Comparison of ENCODE assay signal across 17 cellular contexts in genomic region chr3:61483997-61484396, GRCh38.
"Had no signal": no experiment of that assay in that cellular context is flagged by ENCODE, and none has a peak within 500 bp of the region (broad histone marks: within the 10 kb centered on the region; RNA-seq: fewer than 3 reads in every experiment).

No MANE protein-coding gene starts in this region.

- DNase-seq: cortex of kidney; effector memory CD4-positive, alpha-beta T cell; heart left ventricle; hippocampal formation; kidney glomerular epithelial cell; mesendoderm; naive thymus-derived CD8-positive, alpha-beta T cell; posterior cingulate gyrus; stimulated activated CD4-positive, alpha-beta T cell treated with anti-CD3 and anti-CD28 coated beads, Interleukin-2, amount 100 ng/mL, for 24 hours; stimulated activated CD4-positive, alpha-beta T cell treated with anti-CD3 and anti-CD28 coated beads, Interleukin-4, amount 100 ng/mL, for 4 hours; stimulated activated naive B cell treated with anti-CD40 and anti-IgM and Interleukin-4, amounts not matched to agents 10 μg/mL and 1 μg/mL and 100 μg/mL, for 72 hours; stimulated activated naive CD8-positive, alpha-beta T cell treated with anti-CD3 and anti-CD28 coated beads, Interleukin-15, amount 100 ng/mL, for 72 hours; testis had no signal

- H3K27me3 ChIP-seq: heart left ventricle, neutrophil, testis, tibial nerve had no signal

- H3K4me1 Mint-ChIP-seq: stimulated activated naive B cell treated with anti-CD40 and anti-IgM and Interleukin-4, amounts not matched to agents 10 μg/mL and 1 μg/mL and 100 μg/mL, for 72 hours; stimulated activated naive CD8-positive, alpha-beta T cell treated with anti-CD3 and anti-CD28 coated beads, Interleukin-15, amount 100 ng/mL, for 72 hours had no signal

- H3K9me3 ChIP-seq: heart left ventricle, neutrophil, testis, tibial nerve had no signal

- H3K27ac ChIP-seq: heart left ventricle, neutrophil, testis, tibial nerve had no signal

- H3K4me3 ChIP-seq: heart left ventricle, testis, tibial nerve had no signal

- H3K4me1 ChIP-seq: heart left ventricle, testis, tibial nerve had no signal

- H3K36me3 ChIP-seq: heart left ventricle, neutrophil, tibial nerve had no signal

- ATAC-seq: esophagus mucosa; heart left ventricle; naive thymus-derived CD8-positive, alpha-beta T cell; sciatic nerve; stimulated activated naive B cell treated with anti-CD40 and anti-IgM and Interleukin-4, amounts not matched to agents 10 μg/mL and 1 μg/mL and 100 μg/mL, for 72 hours; stimulated activated naive CD8-positive, alpha-beta T cell treated with anti-CD3 and anti-CD28 coated beads, Interleukin-15, amount 100 ng/mL, for 72 hours had no signal

- H3K27ac Mint-ChIP-seq: stimulated activated naive B cell treated with anti-CD40 and anti-IgM and Interleukin-4, amounts not matched to agents 10 μg/mL and 1 μg/mL and 100 μg/mL, for 72 hours; stimulated activated naive CD8-positive, alpha-beta T cell treated with anti-CD3 and anti-CD28 coated beads, Interleukin-15, amount 100 ng/mL, for 72 hours had no signal

- H3K9me3 Mint-ChIP-seq: stimulated activated naive CD8-positive, alpha-beta T cell treated with anti-CD3 and anti-CD28 coated beads, Interleukin-15, amount 100 ng/mL, for 72 hours had no signal

- H3K4me3 Mint-ChIP-seq: naive thymus-derived CD8-positive, alpha-beta T cell; stimulated activated naive B cell treated with anti-CD40 and anti-IgM and Interleukin-4, amounts not matched to agents 10 μg/mL and 1 μg/mL and 100 μg/mL, for 72 hours; stimulated activated naive CD8-positive, alpha-beta T cell treated with anti-CD3 and anti-CD28 coated beads, Interleukin-15, amount 100 ng/mL, for 72 hours had no signal

- H3K36me3 Mint-ChIP-seq: naive thymus-derived CD8-positive, alpha-beta T cell; stimulated activated naive B cell treated with anti-CD40 and anti-IgM and Interleukin-4, amounts not matched to agents 10 μg/mL and 1 μg/mL and 100 μg/mL, for 72 hours had no signal
